ENCODE assay signal across 9 cellular contexts in the genomic region with DNA sequence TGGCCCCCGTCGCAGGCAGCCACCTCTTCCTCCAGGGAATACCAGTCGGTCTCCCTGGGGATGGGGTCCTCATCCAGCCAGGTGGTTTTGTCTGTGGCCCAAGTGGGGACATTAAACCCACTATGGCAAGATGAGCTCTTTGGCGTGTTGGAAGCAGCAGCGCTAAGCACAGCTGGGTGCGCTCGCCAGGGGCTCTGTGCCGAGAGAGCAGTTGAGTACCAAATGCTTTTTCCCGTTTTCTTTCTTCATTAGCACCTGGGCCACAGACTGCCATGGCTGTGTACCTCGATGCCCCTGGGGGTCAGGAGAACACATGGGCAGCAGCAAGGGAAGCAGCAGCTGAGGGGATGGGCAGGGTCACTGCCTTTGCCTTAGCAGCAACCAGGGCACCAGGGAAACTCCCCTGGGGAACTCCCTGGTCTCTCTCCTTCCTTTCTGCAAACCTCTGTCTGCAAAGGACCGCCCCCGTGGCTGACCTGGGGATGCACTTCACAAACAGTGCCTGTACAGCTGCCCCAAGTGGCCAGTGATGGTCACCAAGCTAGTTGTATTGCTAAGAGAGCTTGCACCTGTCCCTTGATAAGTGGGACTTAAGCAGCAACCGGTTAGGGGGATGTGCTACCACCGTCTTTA. TPM values are rescaled to one million over a fixed set of nuclear protein-coding genes. Genes with fewer than 3 reads are reported as not detected.
A peak's percentile ranks its signal among the peaks of the same experiment; 100 is the strongest.
DNase-seq lines count a peak whose midpoint lies in the region; ATAC-seq, FAIRE-seq and TF ChIP-seq lines count a peak whose summit lies in the region.
"Had no signal": no experiment of that assay in that cellular context is flagged by ENCODE, and none has a peak within 500 bp of the region (broad histone marks: within the 10 kb centered on the region; RNA-seq: fewer than 3 reads in every experiment).

No MANE protein-coding gene starts in this region.

- no peak for TF ChIP-seq POLR2A in GM18505 (IDR thresholded peaks at IDR 0.05; ENCODE audit: borderline replicate concordance, extremely low read depth, insufficient read depth, insufficient read length)
- TF ChIP-seq POLR2A in GM12878 (IDR thresholded peaks at IDR 0.05; ENCODE audit: low read depth, low read length) = no peak

- no peaks in the 10 kb centered on the region for H3K36me3 ChIP-seq in GM12878 (ENCODE audit: control insufficient read depth in 2 of 2, insufficient read depth in 2 of 2, low read length in 1 of 2)
- H3K36me3 ChIP-seq in left lung = no peaks in the 10 kb centered on the region

- 21% methylated on average over 14 of the region's 14 CpGs for WGBS in GM12878 (ENCODE audit: insufficient coverage, insufficient replicate concordance, low lambda C conversion rate, missing lambda C conversion rate)

- SMC1A ChIA-PET in GM12878 (lab: Charles Lee; ENCODE audit: uncharacterized antibody, unreplicated experiment) = interaction anchor here (0.5 to 1.7 kb wide), 9 partner anchors 33 to 173 kb away, joined by 3 to 5 read pairs (median 3); no protein-coding TSS in a partner anchor

- H3K4me2 ChIP-seq in GM12878 (ENCODE audit: control insufficient read depth, insufficient read depth) = peak overlapping the region; percentile 88

- intact Hi-C loops in GM12878 (cut with micrococcal nuclease; ENCODE audit: unreplicated experiment) = no loop called here
- intact Hi-C loops in left lung (cut with DNase I) = no loop called here

- in situ Hi-C loops in GM12878 (cut with MboI) = no loop called here

- TF ChIP-seq RAD21 in GM12878 (IDR thresholded peaks at IDR 0.05; ENCODE audit: insufficient read depth, low read depth, low read length) = peak; percentile 46; the same call in 1 of the 2 replicates

- TF ChIP-seq EP300 in GM12878 (IDR thresholded peaks at IDR 0.05; ENCODE audit: borderline replicate concordance in 1 of 2, control insufficient read depth in 1 of 2, low read depth in 2 of 2, low read length in 2 of 2) = no peak

- RAD21 ChIA-PET in GM12878 (lab: Charles Lee; ENCODE audit: unreplicated experiment) = interaction anchor here (0.6 to 2.3 kb wide), 7 partner anchors 9 to 141 kb away, joined by 3 to 7 read pairs (median 3); no protein-coding TSS in a partner anchor

- no peaks in the 10 kb centered on the region for H4K20me1 ChIP-seq in GM12878 (ENCODE audit: control insufficient read depth, insufficient read depth)

- CTCF ChIA-PET in GM12878 (lab: Yijun Ruan, JAX) = interaction anchor here (0.8 to 1.8 kb wide), 6 partner anchors 8 to 64 kb away, joined by 3 to 4 read pairs (median 3); partner anchors contain the start of gene EDARADD

- TF ChIP-seq CTCF in GM12878 (IDR thresholded peaks at IDR 0.05 in 2 of 3, conservative IDR thresholded peaks at IDR 0.05 in 1 of 3; ENCODE audit: control insufficient read depth in 2 of 3, extremely low read depth in 1 of 3, insufficient read depth in 1 of 3, low read depth in 3 of 3, low read length in 3 of 3) = peak; percentile 36 to 40 (median 38); a peak in 5 of 6 replicates
- no peak for TF ChIP-seq CTCF in left lung (IDR thresholded peaks at IDR 0.05)

- H3K27ac ChIP-seq in GM12878 (ENCODE audit: control insufficient read depth, insufficient read depth) = no peak overlapping the region
- no peak overlapping the region for H3K27ac ChIP-seq in left lung

- peak overlapping the region; percentile 62 for H2AFZ ChIP-seq in GM12878 (ENCODE audit: control insufficient read depth, low read depth, low read length)

- H3K4me1 ChIP-seq in GM12878 (ENCODE audit: control insufficient read depth, insufficient read depth, low read length) = peaks cover 21% of the 10 kb centered on the region
- H3K4me1 ChIP-seq in left lung = no peaks in the 10 kb centered on the region

- H3K9me3 ChIP-seq in GM12878 (replicated peaks; ENCODE audit: control insufficient read depth, insufficient read depth, low read length) = no peaks in the 10 kb centered on the region
- H3K9me3 ChIP-seq in left lung = no peaks in the 10 kb centered on the region

- FAIRE-seq in GM12878 (lab: Jason Lieb, UNC) = peak; percentile 13

- no peak overlapping the region for H3K9ac ChIP-seq in GM12878 (ENCODE audit: control insufficient read depth, insufficient read depth, low read length)

- DNase-seq in GM12878 (ENCODE audit: low read depth, low spot score) (peak; percentile 42), Kasumi-1 (lab: John Stamatoyannopoulos, UW) (no peak), left lung (no peak), COLO829 (ENCODE audit: low spot score) (no peak), NCI-H774 (lab: John Stamatoyannopoulos, UW) (no peak)
- DNase-seq: glutamatergic neuron had no signal

- no peaks in the 10 kb centered on the region for H3K79me2 ChIP-seq in GM12878 (ENCODE audit: control insufficient read depth, insufficient read depth, low read length)

- H3K4me3 ChIP-seq in GM12878 = 0 out of 2 replicates have a peak overlapping the region, but pooled peaks have one; percentile 26
- H3K4me3 ChIP-seq in left lung = no peak overlapping the region

- POLR2A ChIA-PET in GM12878 (lab: Charles Lee) = interaction anchor here (0.6 to 1.7 kb wide), 3 partner anchors 28 to 141 kb away, joined by 4 to 7 read pairs (median 4); partner anchors contain the start of gene EDARADD

- ATAC-seq in GM18505 (IDR thresholded peaks at IDR 0.05; ENCODE audit: unreplicated experiment) (peak; percentile 81), GM19467 (IDR thresholded peaks at IDR 0.05; ENCODE audit: unreplicated experiment) (peak; percentile 85), HG03175 (IDR thresholded peaks at IDR 0.05; ENCODE audit: unreplicated experiment) (peak; percentile 88), GM12878 (peak; percentile 99), left lung (no peak)

- BruUV-seq in GM12878 (replicated peaks; lab: Mats Ljungman, UMichigan) = no TSS peak

- no peaks in the 10 kb centered on the region for H3K27me3 ChIP-seq in GM12878 (replicated peaks in 1 of 2; ENCODE audit: control insufficient read depth in 2 of 2, insufficient read depth in 2 of 2, low read length in 1 of 2)
- no peaks in the 10 kb centered on the region for H3K27me3 ChIP-seq in left lung

TF ChIP-seq in GM12878, 131 proteins besides CTCF, POLR2A, EP300 and RAD21 (continues in another document):
- TF ChIP-seq SPI1 (IDR thresholded peaks at IDR 0.05; ENCODE audit: borderline replicate concordance, insufficient read depth, low read depth, low read length) = peak; percentile 17; the same call in 1 of the 2 replicates
- TF ChIP-seq TCF12 (IDR thresholded peaks at IDR 0.05; ENCODE audit: low read depth, low read length) = peak; percentile 92
- peak; percentile 37 for TF ChIP-seq MEF2B (IDR thresholded peaks at IDR 0.05; ENCODE audit: partially characterized antibody, poor library complexity, severe bottlenecking)
- no peak for TF ChIP-seq BMI1 (IDR thresholded peaks at IDR 0.05; ENCODE audit: borderline replicate concordance)
- no peak for TF ChIP-seq SMC3 (IDR thresholded peaks at IDR 0.05; ENCODE audit: borderline replicate concordance, low read length)
- TF ChIP-seq SMAD1 (IDR thresholded peaks at IDR 0.05; ENCODE audit: low read depth, partially characterized antibody) = no peak
- 0 out of 2 replicates have a peak, but pooled peaks have one; percentile 36 for TF ChIP-seq ZNF217 (IDR thresholded peaks at IDR 0.05)
- peak; percentile 55 for TF ChIP-seq BCL3 (IDR thresholded peaks at IDR 0.05; ENCODE audit: borderline replicate concordance, insufficient read depth, low read depth, low read length, poor library complexity, severe bottlenecking)
- no peak; the same call in 1 of the 2 replicates for TF ChIP-seq CREM (IDR thresholded peaks at IDR 0.05; ENCODE audit: low read depth)
- TF ChIP-seq DPF2 (IDR thresholded peaks at IDR 0.05) = peak; percentile 84

RNA-seq across cellular contexts. Expression of gene EDARADD, which starts 31.1 kb away (rescaled TPM):
- total RNA-seq in GM12878 (2013; cell fraction: nucleolus; rRNA removed) = 1.4 TPM in 2 replicates
- total RNA-seq in GM12878 (2014; rRNA removed) = 4.6 and 6.1 TPM in 2 replicates
- total RNA-seq in GM12878 (2014; rRNA removed; fragmentation: Illumina TruSeq; extraction: Trizol) = 3.9 and 4.8 TPM in 2 replicates
- 4.8 and 5.8 TPM in 2 replicates for total RNA-seq in GM12878 (2021)
- 1.7 TPM for polyA plus RNA-seq in GM12878 (2011; ENCODE audit: low read depth)
- polyA plus RNA-seq in GM12878 (2011; rRNA removed) = 5.1 and 5.2 TPM in 2 replicates
- 4.3 and 4.4 TPM in 2 replicates for polyA plus RNA-seq in GM12878 (2011; cell fraction: cytosol; rRNA removed)
- 2.3 and 3.6 TPM in 2 replicates for polyA plus RNA-seq in GM12878 (2011; cell fraction: nucleus; rRNA removed)
- polyA plus RNA-seq in GM12878 (2012) = 1.4 and 1.5 TPM in 2 replicates
- polyA plus RNA-seq in GM12878 (2014; fragmentation: Illumina TruSeq; extraction: Trizol) = 5.0 and 5.8 TPM in 2 replicates
- 1 to 10 TPM in 1 of 2 experiments, under 1 TPM in 1; 0.58 to 1.6 TPM for polyA plus RNA-seq in GM12878 (2014; fragmentation: Nextera tagmentation; extraction: Ambion mirVana)
- polyA plus RNA-seq in GM12878 (2014; rRNA removed) = 3.4 and 4.0 TPM in 2 replicates
- polyA plus RNA-seq in GM12878 (2016; fragmentation: Nextera tagmentation; extraction: Ambion mirVana) = 1 to 10 TPM; 4.3 to 6.0 TPM
- 4.6 and 5.9 TPM in 2 replicates for polyA minus RNA-seq in GM12878 (2011; rRNA and poly(A)+ RNA removed)
- 1.7 and 2.5 TPM in 2 replicates for polyA minus RNA-seq in GM12878 (2011; cell fraction: cytosol; rRNA and poly(A)+ RNA removed)
- 1.9 and 2.3 TPM in 2 replicates for polyA minus RNA-seq in GM12878 (2011; cell fraction: nucleus; rRNA and poly(A)+ RNA removed)
- under 1 TPM; 0.73 to 0.97 TPM for total RNA-seq in left lung

Comparison
In these comparisons a context has a peak if more than half of its experiments do, and no peak if none do; other contexts are left out.
1. CTCF ChIP-seq: peak in GM12878 (3 of 3); none in left lung (0 of 2).